ENCODE assay signal across 28 cellular contexts in genomic region chr13:50438351-50438750, GRCh38.
"Had no signal": no experiment of that assay in that cellular context is flagged by ENCODE, and none has a peak within 500 bp of the region (broad histone marks: within the 10 kb centered on the region; RNA-seq: fewer than 3 reads in every experiment).

No MANE protein-coding gene starts in this region.

- H3K4me1 Mint-ChIP-seq: neural progenitor cell had no signal

- H3K27ac ChIP-seq: dorsolateral prefrontal cortex, epithelial cell of prostate, gastroesophageal sphincter, heart left ventricle, left lung, neural progenitor cell, psoas muscle, thoracic aorta, tibial nerve, upper lobe of right lung, uterus had no signal

- H3K36me3 Mint-ChIP-seq: naive thymus-derived CD4-positive, alpha-beta T cell; neural progenitor cell; stimulated activated naive B cell treated with anti-CD40 and anti-IgM and Interleukin-4, amounts not matched to agents 10 μg/mL and 1 μg/mL and 100 μg/mL, for 72 hours had no signal

- H3K9ac ChIP-seq: neural progenitor cell had no signal

- FAIRE-seq: colon, kidney had no signal

- H3K27ac Mint-ChIP-seq: naive thymus-derived CD4-positive, alpha-beta T cell; nephron; neural progenitor cell; stimulated activated naive B cell treated with anti-CD40 and anti-IgM and Interleukin-4, amounts not matched to agents 10 μg/mL and 1 μg/mL and 100 μg/mL, for 72 hours; stimulated activated naive CD8-positive, alpha-beta T cell treated with anti-CD3 and anti-CD28 coated beads, Interleukin-15, Interleukin-2, amounts not matched to agents 100 ng/mL and 50 ng/mL, for 24 hours had no signal

- H3K27me3 ChIP-seq: dorsolateral prefrontal cortex, gastroesophageal sphincter, heart left ventricle, hepatocyte, left lung, neural progenitor cell, tibial nerve, upper lobe of right lung, uterus had no signal

- H3K4me2 ChIP-seq: hepatocyte, neural progenitor cell had no signal

- ATAC-seq: esophagus mucosa; gastroesophageal sphincter; heart left ventricle; left lung; naive thymus-derived CD4-positive, alpha-beta T cell; psoas muscle; right cardiac atrium; stimulated activated naive B cell treated with anti-CD40 and anti-IgM and Interleukin-4, amounts not matched to agents 10 μg/mL and 1 μg/mL and 100 μg/mL, for 72 hours; upper lobe of right lung had no signal

- DNase-seq: dorsolateral prefrontal cortex; effector CD4-positive, alpha-beta T cell; foreskin fibroblast; heart left ventricle; kidney; left lung; mesendoderm; midbrain; naive thymus-derived CD4-positive, alpha-beta T cell; nucleus accumbens; psoas muscle; right cardiac atrium; small intestine; stimulated activated CD4-positive, alpha-beta T cell treated with anti-CD3 and anti-CD28 coated beads, Interleukin-15, amount 100 ng/mL, for 24 hours; stimulated activated CD4-positive, alpha-beta T cell treated with anti-CD3 and anti-CD28 coated beads, Interleukin-2, amount 100 ng/mL, for 48 hours; stimulated activated naive B cell treated with anti-CD40 and anti-IgM and Interleukin-4, amounts not matched to agents 10 μg/mL and 1 μg/mL and 100 μg/mL, for 72 hours; upper lobe of right lung; uterus had no signal

- H3K9me3 Mint-ChIP-seq: neural progenitor cell; stimulated activated naive B cell treated with anti-CD40 and anti-IgM and Interleukin-4, amounts not matched to agents 10 μg/mL and 1 μg/mL and 100 μg/mL, for 72 hours; stimulated activated naive CD8-positive, alpha-beta T cell treated with anti-CD3 and anti-CD28 coated beads, Interleukin-15, Interleukin-2, amounts not matched to agents 100 ng/mL and 50 ng/mL, for 24 hours had no signal

- H3K4me3 ChIP-seq: dorsolateral prefrontal cortex, gastroesophageal sphincter, heart left ventricle, hepatocyte, left lung, neural progenitor cell, psoas muscle, thoracic aorta, tibial nerve, upper lobe of right lung, uterus had no signal

- H3K9me3 ChIP-seq: gastroesophageal sphincter, psoas muscle, thoracic aorta, tibial nerve, upper lobe of right lung, uterus had no signal

- H3K79me2 ChIP-seq: hepatocyte had no signal

- H3K4me3 Mint-ChIP-seq: naive thymus-derived CD4-positive, alpha-beta T cell; nephron; neural progenitor cell; stimulated activated naive B cell treated with anti-CD40 and anti-IgM and Interleukin-4, amounts not matched to agents 10 μg/mL and 1 μg/mL and 100 μg/mL, for 72 hours; stimulated activated naive CD8-positive, alpha-beta T cell treated with anti-CD3 and anti-CD28 coated beads, Interleukin-15, Interleukin-2, amounts not matched to agents 100 ng/mL and 50 ng/mL, for 24 hours had no signal

- H3K36me3 ChIP-seq: gastroesophageal sphincter, heart left ventricle, left lung, neural progenitor cell, thoracic aorta, tibial nerve, upper lobe of right lung, uterus had no signal

- H2AFZ ChIP-seq: hepatocyte, neural progenitor cell had no signal

- H3K4me1 ChIP-seq: left lung, psoas muscle, tibial nerve, upper lobe of right lung, uterus had no signal

- H3K27me3 Mint-ChIP-seq: stimulated activated naive B cell treated with anti-CD40 and anti-IgM and Interleukin-4, amounts not matched to agents 10 μg/mL and 1 μg/mL and 100 μg/mL, for 72 hours had no signal
